In the genomic region with DNA sequence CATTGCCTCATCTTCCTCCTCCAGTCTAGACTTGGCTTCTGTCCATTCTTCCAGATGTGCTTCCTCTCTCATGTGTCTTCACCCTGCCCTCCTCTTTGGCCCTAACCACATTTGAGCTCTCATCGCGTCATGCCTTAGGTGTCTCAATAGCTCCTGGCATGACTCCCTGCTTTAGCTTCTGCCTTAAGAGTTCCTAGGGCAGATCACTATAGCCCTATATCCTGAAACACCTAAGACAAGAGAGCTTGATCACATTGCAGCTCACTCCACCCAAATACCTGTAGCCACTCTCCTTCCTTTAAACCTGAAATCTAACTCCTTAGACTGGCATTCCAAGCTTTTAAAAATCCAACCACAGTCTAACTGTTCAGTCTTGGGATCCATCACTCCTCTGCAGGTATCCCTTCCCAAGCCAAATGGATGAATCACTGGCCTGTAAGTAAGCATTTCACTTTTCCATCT, we compare ENCODE assay signal across 14 cellular contexts.
DNase-seq lines count a peak whose midpoint lies in the region; ATAC-seq and TF ChIP-seq lines count a peak whose summit lies in the region.
"Had no signal": no experiment of that assay in that cellular context is flagged by ENCODE, and none has a peak within 500 bp of the region (broad histone marks: within the 10 kb centered on the region; RNA-seq: fewer than 3 reads in every experiment).

No MANE protein-coding gene starts in this region.

- H3K4me1 ChIP-seq in right atrium auricular region = no peaks in the 10 kb centered on the region
- H3K4me1 ChIP-seq: gastroesophageal sphincter, prostate gland, tibial artery had no signal

- no peaks in the 10 kb centered on the region for H3K9me3 Mint-ChIP-seq in activated CD8-positive, alpha-beta T cell treated with anti-CD3 and anti-CD28 coated beads for 36 hours
- H3K9me3 Mint-ChIP-seq: memory B cell had no signal

- intact Hi-C loops in Right ventricle myocardium superior (cut with DNase I) = no loop called here
- intact Hi-C loops in activated CD8-positive, alpha-beta T cell treated with anti-CD3 and anti-CD28 coated beads for 36 hours (cut with micrococcal nuclease) = no loop called here

- H3K4me1 Mint-ChIP-seq in activated CD8-positive, alpha-beta T cell treated with anti-CD3 and anti-CD28 coated beads for 36 hours (ENCODE audit: low read depth) = peaks cover 11% of the 10 kb centered on the region
- H3K4me1 Mint-ChIP-seq: memory B cell had no signal

- H3K27me3 Mint-ChIP-seq in activated CD8-positive, alpha-beta T cell treated with anti-CD3 and anti-CD28 coated beads for 36 hours = peaks cover 2% of the 10 kb centered on the region
- H3K27me3 Mint-ChIP-seq: CD4-positive, CD25-positive, alpha-beta regulatory T cell had no signal

- no peaks in the 10 kb centered on the region for H3K36me3 ChIP-seq in right atrium auricular region
- H3K36me3 ChIP-seq: gastroesophageal sphincter, prostate gland, tibial artery had no signal

- DNase-seq in Right ventricle myocardium superior = no peak
- no peak for DNase-seq in right atrium auricular region (ENCODE audit: low spot score)
- DNase-seq in NOMO-1 treated with dmso at 0.1 percent for 144 hours (lab: John Stamatoyannopoulos, UW; ENCODE audit: unreplicated experiment) = peak; percentile 43
- peak; percentile 96 for DNase-seq in fibroblast of gingiva (ENCODE audit: low read depth)
- no peak for DNase-seq in activated CD8-positive, alpha-beta T cell treated with anti-CD3 and anti-CD28 coated beads for 36 hours
- no peak for DNase-seq in COR-L47 (lab: John Stamatoyannopoulos, UW)
- DNase-seq: activated CD8-positive, alpha-beta memory T cell treated with anti-CD3 and anti-CD28 coated beads, Interleukin-2, amount 50 U/mL, for 4 hours; CD4-positive, CD25-positive, alpha-beta regulatory T cell; tibial artery had no signal

- no peak overlapping the region for H3K27ac Mint-ChIP-seq in activated CD8-positive, alpha-beta T cell treated with anti-CD3 and anti-CD28 coated beads for 36 hours
- H3K27ac Mint-ChIP-seq: CD4-positive, CD25-positive, alpha-beta regulatory T cell; memory B cell had no signal

- H3K36me3 Mint-ChIP-seq in activated CD8-positive, alpha-beta T cell treated with anti-CD3 and anti-CD28 coated beads for 36 hours (ENCODE audit: low read depth) = no peaks in the 10 kb centered on the region
- H3K36me3 Mint-ChIP-seq: CD4-positive, CD25-positive, alpha-beta regulatory T cell; memory B cell had no signal

- peak; percentile 36 for ATAC-seq in Right ventricle myocardium superior (ENCODE audit: poor library complexity)
- no peak for ATAC-seq in activated CD8-positive, alpha-beta T cell treated with anti-CD3 and anti-CD28 coated beads for 36 hours
- no peak for ATAC-seq in GM21390 (IDR thresholded peaks at IDR 0.05; ENCODE audit: unreplicated experiment)
- no peak for ATAC-seq in GM21526 (IDR thresholded peaks at IDR 0.05; ENCODE audit: low FRiP score, unreplicated experiment)
- ATAC-seq: gastroesophageal sphincter had no signal

- TF ChIP-seq CTCF in right atrium auricular region (IDR thresholded peaks at IDR 0.05) = no peak
- TF ChIP-seq CTCF in activated CD8-positive, alpha-beta T cell treated with anti-CD3 and anti-CD28 coated beads for 36 hours (IDR thresholded peaks at IDR 0.05) = no peak

- H3K4me3 Mint-ChIP-seq in activated CD8-positive, alpha-beta T cell treated with anti-CD3 and anti-CD28 coated beads for 36 hours = no peak overlapping the region
- H3K4me3 Mint-ChIP-seq: CD4-positive, CD25-positive, alpha-beta regulatory T cell; memory B cell had no signal

- H3K9me3 ChIP-seq in right atrium auricular region = no peaks in the 10 kb centered on the region
- H3K9me3 ChIP-seq: gastroesophageal sphincter, prostate gland, tibial artery had no signal

- H3K27me3 ChIP-seq in right atrium auricular region = no peaks in the 10 kb centered on the region
- H3K27me3 ChIP-seq: gastroesophageal sphincter, tibial artery had no signal

- POLR2A ChIA-PET in activated CD8-positive, alpha-beta T cell treated with anti-CD3 and anti-CD28 coated beads for 36 hours (lab: Charles Lee) = no interaction called here

- H3K4me3 ChIP-seq in right atrium auricular region = no peak overlapping the region
- H3K4me3 ChIP-seq: gastroesophageal sphincter, prostate gland, tibial artery had no signal

- H3K27ac ChIP-seq in right atrium auricular region = no peak overlapping the region
- H3K27ac ChIP-seq: gastroesophageal sphincter, prostate gland, tibial artery had no signal

- CTCF ChIA-PET in activated CD8-positive, alpha-beta T cell treated with anti-CD3 and anti-CD28 coated beads for 36 hours (lab: Charles Lee) = no interaction called here

Comparison
In these comparisons a context has a peak if more than half of its experiments do, and no peak if none do; other contexts are left out.
1. DNase-seq: peak in NOMO-1 treated with dmso at 0.1 percent for 144 hours (single experiment) and fibroblast of gingiva (single experiment); none in Right ventricle myocardium superior (single experiment), right atrium auricular region (single experiment), activated CD8-positive, alpha-beta T cell treated with anti-CD3 and anti-CD28 coated beads for 36 hours (single experiment) and COR-L47 (single experiment).